ENCODE assay signal across 2 cellular contexts in genomic region chr5:180807654-180808414, GRCh38.
TF ChIP-seq lines count a peak whose summit lies in the region.

No MANE protein-coding gene starts in this region.

TF ChIP-seq in SK-N-SH, 30 proteins besides CTCF, POLR2A, EP300 and RAD21 (continued from another document):
- TF ChIP-seq GABPA (IDR thresholded peaks at IDR 0.05; ENCODE audit: low read depth) (no peak), ZBTB33 (IDR thresholded peaks at IDR 0.05; ENCODE audit: borderline replicate concordance, low read depth) (no peak)

TF ChIP-seq in SK-N-SH treated with all-trans-retinoic acid at 6 μM for 48 hours, 23 proteins besides CTCF, POLR2A, EP300 and RAD21 (continued from another document):
- no peak for TF ChIP-seq CREB5 (CRISPR knock-in tag; IDR thresholded peaks at IDR 0.05; ENCODE audit: low read depth)
- no peak for TF ChIP-seq SNAI2 (CRISPR knock-in tag; IDR thresholded peaks at IDR 0.05)
- no peak for TF ChIP-seq ZNF8 (CRISPR knock-in tag; IDR thresholded peaks at IDR 0.05)
- TF ChIP-seq ZC3H10 (CRISPR knock-in tag; IDR thresholded peaks at IDR 0.05) = no peak
